In the genomic region with DNA sequence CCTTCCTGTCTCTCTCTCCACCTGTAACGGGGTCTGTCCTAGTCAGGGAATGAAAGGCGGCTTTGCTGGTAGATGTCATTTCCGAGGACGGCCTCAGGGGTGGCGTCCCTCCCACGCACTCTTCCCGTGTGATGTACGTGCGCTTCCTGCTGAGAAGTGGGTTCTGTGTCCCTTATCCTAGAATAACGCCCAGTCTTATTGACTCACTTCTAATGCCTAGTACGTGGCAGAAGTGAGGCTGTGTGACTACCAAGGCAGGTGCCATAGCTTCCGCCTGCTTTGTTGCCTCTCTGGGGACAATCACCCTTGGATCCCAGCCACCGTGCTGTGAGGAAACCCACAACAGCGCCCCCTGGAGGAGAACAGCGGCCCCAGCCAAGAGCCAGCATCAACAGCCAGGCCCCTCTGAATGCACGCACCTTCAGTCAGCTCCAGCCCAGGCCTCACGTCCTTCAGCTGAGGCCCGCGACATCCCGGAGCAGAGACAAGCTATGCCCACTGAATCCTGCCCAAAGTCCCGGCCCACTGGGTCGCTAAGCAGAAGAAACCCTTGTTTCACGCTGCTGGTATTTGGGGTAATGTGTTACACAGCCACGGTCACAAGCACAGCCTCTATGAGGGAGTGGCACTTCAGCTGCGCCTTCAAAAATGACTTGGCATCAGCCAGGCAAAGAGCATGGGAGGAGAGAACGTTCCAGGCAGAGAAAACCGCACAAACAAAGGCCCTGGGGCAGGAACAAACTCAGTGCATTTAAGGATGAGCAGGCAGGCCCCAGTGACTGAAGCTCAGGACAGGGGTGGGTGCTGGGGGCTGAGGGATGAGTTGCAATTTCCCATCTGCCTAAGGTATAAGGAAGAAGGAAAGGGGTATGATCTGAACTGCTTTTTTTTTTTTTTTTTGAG, we compare ENCODE assay signal across 1 cellular context.
A peak's percentile ranks its signal among the peaks of the same experiment; 100 is the strongest.
TF ChIP-seq lines count a peak whose summit lies in the region.

No MANE protein-coding gene starts in this region.

TF ChIP-seq in K562, 482 proteins besides CTCF, POLR2A, EP300 and RAD21 (continued from another document):
- 0 out of 2 replicates have a peak, but pooled peaks have one; percentile 25 for TF ChIP-seq ZBTB40 (IDR thresholded peaks at IDR 0.05)
- TF ChIP-seq ZBTB40 (CRISPR knock-in tag; IDR thresholded peaks at IDR 0.05) = no peak
- TF ChIP-seq C11orf30 (IDR thresholded peaks at IDR 0.05; ENCODE audit: low read depth) = no peak
- TF ChIP-seq NFRKB (IDR thresholded peaks at IDR 0.05; ENCODE audit: low read depth) = no peak
- TF ChIP-seq CCNT2 (IDR thresholded peaks at IDR 0.05; ENCODE audit: borderline replicate concordance, extremely low read depth, insufficient read length, low read depth, low read length) = no peak
- TF ChIP-seq HINFP (tag; conservative IDR thresholded peaks at IDR 0.05; ENCODE audit: low read depth) = no peak
- TF ChIP-seq, protein P1, sequence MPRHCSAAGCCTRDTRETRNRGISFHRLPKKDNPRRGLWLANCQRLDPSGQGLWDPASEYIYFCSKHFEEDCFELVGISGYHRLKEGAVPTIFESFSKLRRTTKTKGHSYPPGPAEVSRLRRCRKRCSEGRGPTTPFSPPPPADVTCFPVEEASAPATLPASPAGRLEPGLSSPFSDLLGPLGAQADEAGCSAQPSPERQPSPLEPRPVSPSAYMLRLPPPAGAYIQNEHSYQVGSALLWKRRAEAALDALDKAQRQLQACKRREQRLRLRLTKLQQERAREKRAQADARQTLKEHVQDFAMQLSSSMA (CRISPR knock-in tag; IDR thresholded peaks at IDR 0.05) = no peak
- no peak for TF ChIP-seq U2AF2 (optimal IDR thresholded peaks at IDR 0.05; ENCODE audit: low read depth, low read length)
- peak; percentile 87 for TF ChIP-seq EGR1 (conservative IDR thresholded peaks at IDR 0.05)
- no peak for TF ChIP-seq HNRNPL (IDR thresholded peaks at IDR 0.05; ENCODE audit: low read depth, low read length)
- TF ChIP-seq, protein P2, sequence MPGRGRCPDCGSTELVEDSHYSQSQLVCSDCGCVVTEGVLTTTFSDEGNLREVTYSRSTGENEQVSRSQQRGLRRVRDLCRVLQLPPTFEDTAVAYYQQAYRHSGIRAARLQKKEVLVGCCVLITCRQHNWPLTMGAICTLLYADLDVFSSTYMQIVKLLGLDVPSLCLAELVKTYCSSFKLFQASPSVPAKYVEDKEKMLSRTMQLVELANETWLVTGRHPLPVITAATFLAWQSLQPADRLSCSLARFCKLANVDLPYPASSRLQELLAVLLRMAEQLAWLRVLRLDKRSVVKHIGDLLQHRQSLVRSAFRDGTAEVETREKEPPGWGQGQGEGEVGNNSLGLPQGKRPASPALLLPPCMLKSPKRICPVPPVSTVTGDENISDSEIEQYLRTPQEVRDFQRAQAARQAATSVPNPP (IDR thresholded peaks at IDR 0.05; ENCODE audit: borderline replicate concordance, insufficient read depth, insufficient read length) = no peak
- TF ChIP-seq ARID1B (IDR thresholded peaks at IDR 0.05) = peak; percentile 30; the same call in 1 of the 2 replicates
- TF ChIP-seq RB1 (IDR thresholded peaks at IDR 0.05; ENCODE audit: low read depth) = no peak
- no peak for TF ChIP-seq USF2 (CRISPR knock-in tag; IDR thresholded peaks at IDR 0.05)
